9 cellular contexts compared by ENCODE assay signal in the genomic region with DNA sequence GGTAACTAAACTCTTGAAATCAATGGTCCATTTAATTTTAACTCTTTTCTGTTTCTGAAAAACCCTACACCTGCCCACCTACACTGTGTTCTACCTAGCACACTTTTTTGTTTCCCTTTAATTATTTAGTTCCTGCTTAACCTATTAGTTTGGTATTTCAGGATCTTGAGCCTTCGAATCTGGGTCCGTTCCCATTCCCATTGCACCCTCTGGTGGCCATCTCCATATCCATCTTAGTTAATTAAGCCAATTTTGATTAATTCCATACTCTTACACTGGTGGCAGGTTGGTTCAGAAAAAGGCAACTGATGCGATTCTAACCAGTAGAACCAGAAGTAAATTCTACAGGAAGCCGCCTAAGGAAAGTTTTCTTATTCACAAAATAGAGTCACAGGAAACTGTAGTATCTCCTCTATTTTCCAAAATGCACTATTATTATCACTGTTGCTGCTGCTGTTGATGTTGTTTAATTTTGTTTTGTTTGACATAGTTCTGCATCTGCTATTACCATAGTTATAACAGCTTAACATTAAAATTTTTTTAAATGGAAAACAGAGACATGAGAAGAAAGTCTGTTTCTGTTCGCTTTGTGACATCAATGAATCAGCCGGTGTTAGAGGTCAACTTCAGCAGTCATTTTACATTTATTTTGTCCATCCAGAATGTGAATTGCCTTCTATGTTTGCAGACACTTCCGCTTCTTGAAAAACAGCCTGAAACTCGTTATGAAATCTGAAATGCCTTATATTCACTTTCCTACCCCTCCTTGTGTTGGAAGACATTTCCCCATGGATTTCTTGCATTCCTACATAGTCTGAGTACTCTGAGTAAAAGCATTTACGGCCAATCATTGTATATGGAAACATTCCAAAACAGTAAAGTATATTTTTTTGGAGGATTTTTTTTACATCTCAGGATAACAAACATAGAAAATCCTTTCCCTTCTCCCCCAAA.
DNase-seq lines count a peak whose midpoint lies in the region; ATAC-seq and TF ChIP-seq lines count a peak whose summit lies in the region.
"Had no signal": no experiment of that assay in that cellular context is flagged by ENCODE, and none has a peak within 500 bp of the region (broad histone marks: within the 10 kb centered on the region; RNA-seq: fewer than 3 reads in every experiment).

No MANE protein-coding gene starts in this region.

- intact Hi-C loops in sigmoid colon (cut with DNase I): no loop called here

- no peak for ATAC-seq in foreskin keratinocyte
- ATAC-seq in GM18511 (IDR thresholded peaks at IDR 0.05; ENCODE audit: unreplicated experiment): no peak
- ATAC-seq in GM18907 (IDR thresholded peaks at IDR 0.05; ENCODE audit: unreplicated experiment): no peak

- TF ChIP-seq EP300 in sigmoid colon (IDR thresholded peaks at IDR 0.05): no peak

- no peaks in the 10 kb centered on the region for H3K4me1 ChIP-seq in SJCRH30
- H3K4me1 ChIP-seq in foreskin keratinocyte: no peaks in the 10 kb centered on the region
- peaks cover 0 to 11% (median 4%) of the 10 kb centered on the region in 4 donors for H3K4me1 ChIP-seq in sigmoid colon

- no peak overlapping the region for H3K27ac ChIP-seq in SJCRH30
- no peak overlapping the region for H3K27ac ChIP-seq in foreskin keratinocyte
- no peak overlapping the region for H3K27ac ChIP-seq in sigmoid colon
- H3K27ac ChIP-seq: neutrophil had no signal

- H3K36me3 ChIP-seq in SJCRH30 (no peaks in the 10 kb centered on the region), sigmoid colon (no peaks in the 10 kb centered on the region)
- H3K36me3 ChIP-seq: neutrophil had no signal

- peak; percentile 56 for DNase-seq in ELR (ENCODE audit: low read depth)
- peak; percentile 4 for DNase-seq in LoVo (ENCODE audit: low spot score)
- peak; percentile 17 to 65 for DNase-seq in SJCRH30
- DNase-seq in foreskin keratinocyte: peak in 1 of 2 donors; percentile 7
- DNase-seq in sigmoid colon: no peak
- DNase-seq in activated CD8-positive, alpha-beta memory T cell treated with anti-CD3 and anti-CD28 coated beads, Interleukin-2, amount 50 U/mL, for 4 hours: no peak

- TF ChIP-seq POLR2A in sigmoid colon (IDR thresholded peaks at IDR 0.05): no peak

- 42 to 48% methylated on average over 9 of the region's 9 CpGs for WGBS in sigmoid colon, 2 donors

- TF ChIP-seq CTCF in foreskin keratinocyte (conservative IDR thresholded peaks at IDR 0.05) (peak; percentile 55), sigmoid colon (IDR thresholded peaks at IDR 0.05) (peak in 3 of 4 experiments; percentile 40 to 52 (median 49))

- H3K4me3 ChIP-seq in SJCRH30 (no peak overlapping the region), sigmoid colon (no peak overlapping the region)

- no peaks in the 10 kb centered on the region for H3K27me3 ChIP-seq in SJCRH30
- H3K27me3 ChIP-seq in foreskin keratinocyte: no peaks in the 10 kb centered on the region
- no peaks in the 10 kb centered on the region for H3K27me3 ChIP-seq in sigmoid colon
- H3K27me3 ChIP-seq: neutrophil had no signal

- H3K9me3 ChIP-seq in SJCRH30 (replicated peaks): no peaks in the 10 kb centered on the region
- peaks cover 0 to 3% (median 0%) of the 10 kb centered on the region in 4 donors for H3K9me3 ChIP-seq in sigmoid colon
- H3K9me3 ChIP-seq: neutrophil had no signal

Comparison
In these comparisons a context has a peak if more than half of its experiments do, and no peak if none do; other contexts are left out.
1. DNase-seq: peak in ELR (single experiment), LoVo (single experiment) and SJCRH30 (2 of 2); none in sigmoid colon (single experiment) and activated CD8-positive, alpha-beta memory T cell treated with anti-CD3 and anti-CD28 coated beads, Interleukin-2, amount 50 U/mL, for 4 hours (single experiment).